ENCODE assay signal across 17 cellular contexts in the genomic region with DNA sequence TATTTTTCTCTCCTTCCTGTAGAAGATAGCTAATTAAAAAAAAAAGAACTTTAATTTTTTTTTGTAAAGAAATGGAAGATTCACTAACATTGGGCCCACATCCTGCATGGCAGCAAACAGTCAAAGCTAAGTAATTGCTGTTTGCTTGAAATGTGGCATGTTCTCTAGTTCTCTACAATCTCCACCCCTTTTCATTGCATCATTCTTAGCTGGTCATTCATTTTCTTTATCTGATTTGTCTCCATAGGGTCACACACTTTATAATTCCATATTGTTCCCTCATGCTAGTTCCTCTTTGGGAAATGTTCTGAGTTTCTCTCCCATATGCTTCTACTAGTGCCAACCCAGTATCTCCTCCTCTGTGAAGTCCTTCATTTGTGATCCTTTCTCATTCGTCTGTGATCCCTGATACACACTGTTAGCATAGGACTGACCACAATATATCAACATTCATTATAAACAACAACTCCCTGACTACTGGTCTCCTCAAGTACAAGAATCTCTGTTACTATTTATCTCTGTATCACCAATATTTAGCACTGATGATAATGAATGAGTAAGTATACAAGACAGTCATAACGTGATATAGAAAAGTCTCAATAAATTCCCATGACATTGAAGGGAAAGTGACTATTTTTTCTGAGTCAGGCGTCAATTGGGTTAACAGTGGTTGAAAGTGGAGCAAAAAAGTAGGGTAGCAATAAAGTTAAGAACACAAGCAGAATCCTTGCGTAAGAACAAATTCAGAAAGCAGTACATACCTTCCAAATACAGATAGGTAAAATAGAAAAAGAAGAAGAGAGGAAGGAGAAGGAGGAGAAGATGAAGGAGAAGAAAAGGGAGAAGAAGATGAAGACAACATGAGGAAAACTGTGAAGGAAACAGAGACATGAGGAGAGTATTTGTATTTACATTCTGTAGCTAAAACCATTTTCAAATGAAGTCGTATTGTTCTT. TPM values are rescaled to one million over a fixed set of nuclear protein-coding genes. Genes with fewer than 3 reads are reported as not detected.
DNase-seq lines count a peak whose midpoint lies in the region; ATAC-seq and TF ChIP-seq lines count a peak whose summit lies in the region.
"Had no signal": no experiment of that assay in that cellular context is flagged by ENCODE, and none has a peak within 500 bp of the region (broad histone marks: within the 10 kb centered on the region; RNA-seq: fewer than 3 reads in every experiment).

No MANE protein-coding gene starts in this region.

- peak overlapping the region; percentile 67; the same call in 1 of the 2 replicates for H2AFZ ChIP-seq in OCI-LY7 (ENCODE audit: low read length)

- BruUV-seq in OCI-LY7 (replicated peaks; lab: Mats Ljungman, UMichigan) = no TSS peak

- peak overlapping the region; percentile 35 to 66 (median 62) for H3K27ac Mint-ChIP-seq in CD4-positive, CD25-positive, alpha-beta regulatory T cell
- H3K27ac Mint-ChIP-seq: memory B cell, WTC11 had no signal

- H3K9me3 Mint-ChIP-seq in CD4-positive, CD25-positive, alpha-beta regulatory T cell = peaks cover 0 to 2% (median 0%) of the 10 kb centered on the region in 7 donors
- H3K9me3 Mint-ChIP-seq: memory B cell had no signal

- in situ Hi-C loops in astrocyte of the spinal cord (cut with HindIII; ENCODE audit: low sequenced_read_pairs) = no loop called here

- H3K36me3 Mint-ChIP-seq in CD4-positive, CD25-positive, alpha-beta regulatory T cell = no peaks in the 10 kb centered on the region
- H3K36me3 Mint-ChIP-seq: memory B cell, WTC11 had no signal

- peak in 1 of 3 donors; percentile 47 for DNase-seq in CD4-positive, CD25-positive, alpha-beta regulatory T cell
- peak; percentile 55 for DNase-seq in GF-D8 (lab: John Stamatoyannopoulos, UW)
- DNase-seq in OCI-LY7 (ENCODE audit: low spot score) = no peak
- peak; percentile 3 for DNase-seq in astrocyte of the spinal cord (ENCODE audit: low read depth, low spot score)
- DNase-seq in left cardiac atrium = no peak
- DNase-seq: colonic mucosa; DMS 273 treated with DMSO at 0.1 percent for 48 hours; NCI-H187; stimulated activated CD4-positive, alpha-beta T cell treated with anti-CD3 and anti-CD28 coated beads, Interleukin-1b, Interleukin-23, amount 100 ng/mL, for 48 hours had no signal

- H3K9me3 ChIP-seq in CD4-positive, CD25-positive, alpha-beta regulatory T cell (ENCODE audit: control insufficient read depth in 2 of 2, low read length in 2 of 2) = no peaks in the 10 kb centered on the region
- peaks cover 3% of the 10 kb centered on the region; the same call in 1 of the 2 replicates for H3K9me3 ChIP-seq in OCI-LY7 (ENCODE audit: low read length)
- H3K9me3 ChIP-seq: ascending aorta, colonic mucosa, suprapubic skin had no signal

- no peak for ATAC-seq in CD4-positive, CD25-positive, alpha-beta regulatory T cell (ENCODE audit: low read depth in 2 of 2)
- ATAC-seq in left cardiac atrium (no peak), GM21737 (IDR thresholded peaks at IDR 0.05; ENCODE audit: unreplicated experiment) (no peak), HG02970 (IDR thresholded peaks at IDR 0.05; ENCODE audit: low FRiP score, unreplicated experiment) (no peak)
- ATAC-seq: gastroesophageal sphincter, WTC11 had no signal

- H3K27me3 Mint-ChIP-seq in CD4-positive, CD25-positive, alpha-beta regulatory T cell = peaks cover 4% of the 10 kb centered on the region
- H3K27me3 Mint-ChIP-seq: memory B cell had no signal

- peaks cover 10% of the 10 kb centered on the region for H3K4me1 ChIP-seq in CD4-positive, CD25-positive, alpha-beta regulatory T cell (ENCODE audit: control insufficient read depth, insufficient read depth, low read length, poor library complexity, severe bottlenecking)
- H3K4me1 ChIP-seq in OCI-LY7 (ENCODE audit: insufficient read depth, low read length, poor library complexity, severe bottlenecking) = peaks cover 30% of the 10 kb centered on the region
- H3K4me1 ChIP-seq: ascending aorta, colonic mucosa, gastroesophageal sphincter, suprapubic skin had no signal

- no peaks in the 10 kb centered on the region for H3K27me3 ChIP-seq in CD4-positive, CD25-positive, alpha-beta regulatory T cell (ENCODE audit: control insufficient read depth, insufficient read depth, low read length)
- H3K27me3 ChIP-seq: ascending aorta, colonic mucosa, gastroesophageal sphincter, suprapubic skin had no signal

- H4K20me1 ChIP-seq in OCI-LY7 (ENCODE audit: insufficient read depth, low read length) = no peaks in the 10 kb centered on the region

- H3K36me3 ChIP-seq in CD4-positive, CD25-positive, alpha-beta regulatory T cell (ENCODE audit: control insufficient read depth, insufficient read depth, low read length) = no peaks in the 10 kb centered on the region
- H3K36me3 ChIP-seq in OCI-LY7 (ENCODE audit: insufficient read depth, low read length) = no peaks in the 10 kb centered on the region
- H3K36me3 ChIP-seq: ascending aorta, colonic mucosa, gastroesophageal sphincter, suprapubic skin had no signal

- H3K4me2 ChIP-seq in OCI-LY7 (ENCODE audit: low read length) = no peak overlapping the region

- no peaks in the 10 kb centered on the region for H3K9me2 ChIP-seq in OCI-LY7 (ENCODE audit: insufficient read depth, low read length)

- POLR2A ChIA-PET in OCI-LY7 (lab: Charles Lee) = interaction anchor here (0.7 to 1.4 kb wide), 5 partner anchors 8 to 86 kb away, joined by 3 read pairs; no protein-coding TSS in a partner anchor

- intact Hi-C loops in OCI-LY7 (cut with micrococcal nuclease; ENCODE audit: unreplicated experiment) (no loop called here), left cardiac atrium (cut with DNase I) (loop anchor here (5.0 to 10.0 kb wide), 2 partner anchors 274 to 277 kb away; no protein-coding TSS in a partner anchor)

- no peak overlapping the region for H3K27ac ChIP-seq in CD4-positive, CD25-positive, alpha-beta regulatory T cell (ENCODE audit: insufficient read depth, low read length, poor library complexity, severe bottlenecking)
- no peak overlapping the region for H3K27ac ChIP-seq in OCI-LY7 (ENCODE audit: low read depth, low read length, poor library complexity, severe bottlenecking)
- H3K27ac ChIP-seq: ascending aorta, colonic mucosa, gastroesophageal sphincter, suprapubic skin had no signal

- H3K4me3 Mint-ChIP-seq in CD4-positive, CD25-positive, alpha-beta regulatory T cell = no peak overlapping the region
- H3K4me3 Mint-ChIP-seq: memory B cell, neural crest cell, WTC11 had no signal

- peaks cover 12 to 44% (median 33%) of the 10 kb centered on the region in 4 donors for H3K4me1 Mint-ChIP-seq in CD4-positive, CD25-positive, alpha-beta regulatory T cell
- H3K4me1 Mint-ChIP-seq: neural crest cell had no signal

- CTCF ChIA-PET in OCI-LY7 (lab: Charles Lee; ENCODE audit: unreplicated experiment) = no interaction called here

- TF ChIP-seq CTCF in OCI-LY7 (conservative IDR thresholded peaks at IDR 0.05; ENCODE audit: low read length) (no peak), astrocyte of the spinal cord (IDR thresholded peaks at IDR 0.05; ENCODE audit: low read depth, low read length) (no peak)

- no peaks in the 10 kb centered on the region for H3K79me2 ChIP-seq in OCI-LY7 (ENCODE audit: insufficient read depth, low read depth, low read length)

- H3K4me3 ChIP-seq in CD4-positive, CD25-positive, alpha-beta regulatory T cell (ENCODE audit: low read depth, low read length) = no peak overlapping the region
- no peak overlapping the region for H3K4me3 ChIP-seq in OCI-LY7 (ENCODE audit: low read depth, low read length, poor library complexity, severe bottlenecking)
- H3K4me3 ChIP-seq in astrocyte of the spinal cord (ENCODE audit: low read depth, low read length) = no peak overlapping the region
- H3K4me3 ChIP-seq: ascending aorta, colonic mucosa, gastroesophageal sphincter, suprapubic skin had no signal

RNA-seq across cellular contexts. Expression of gene MYB, which starts 33.2 kb away (rescaled TPM):
- total RNA-seq in CD4-positive, CD25-positive, alpha-beta regulatory T cell = 17.4 TPM
- 1 to 10 TPM; 1.4 to 5.1 (median 4.4) TPM for polyA plus RNA-seq in CD4-positive, CD25-positive, alpha-beta regulatory T cell
- 42.9 and 45.1 TPM in 2 replicates for total RNA-seq in OCI-LY7 (2014; rRNA removed; shearing (Covaris generic))
- total RNA-seq in OCI-LY7 (2022) (20.1 and 26.1 TPM in 2 replicates), left cardiac atrium (under 1 TPM in 1 of 2 donors, not detected in 1; 0.24 TPM)
- total RNA-seq: ascending aorta had no signal

Comparison
In these comparisons a context has a peak if more than half of its experiments do, and no peak if none do; other contexts are left out.
1. DNase-seq: peak in GF-D8 (single experiment) and astrocyte of the spinal cord (single experiment); none in OCI-LY7 (single experiment) and left cardiac atrium (single experiment).
2. RNA of gene MYB, which starts 33.2 kb away (total RNA-seq): 20.1 to 45.1 TPM in OCI-LY7 and 17.4 TPM in CD4-positive, CD25-positive, alpha-beta regulatory T cell (single experiment); 0.24 TPM in left cardiac atrium; every median in the first group is over 10 times any median in the second.